19 cellular contexts compared by ENCODE assay signal in genomic region chr12:94595152-94595551, GRCh38.
"Had no signal": no experiment of that assay in that cellular context is flagged by ENCODE, and none has a peak within 500 bp of the region (broad histone marks: within the 10 kb centered on the region; RNA-seq: fewer than 3 reads in every experiment).

No MANE protein-coding gene starts in this region.

- H3K4me3 ChIP-seq: ascending aorta, colonic mucosa, gastroesophageal sphincter, neural progenitor cell, ovary, right atrium auricular region, tibial nerve had no signal

- H3K36me3 ChIP-seq: ascending aorta, colonic mucosa, gastroesophageal sphincter, neural progenitor cell, ovary, right atrium auricular region, tibial nerve, WERI-Rb-1 had no signal

- H3K27ac ChIP-seq: colonic mucosa, neural progenitor cell, WERI-Rb-1 had no signal

- H3K9ac ChIP-seq: neural progenitor cell had no signal

- H3K27me3 ChIP-seq: ascending aorta, colonic mucosa, gastroesophageal sphincter, ovary, right atrium auricular region, tibial nerve had no signal

- H3K27ac Mint-ChIP-seq: activated CD8-positive, alpha-beta T cell treated with anti-CD3 and anti-CD28 coated beads for 36 hours; activated naive CD8-positive, alpha-beta T cell treated with anti-CD3 and anti-CD28 coated beads, Interleukin-2, amount 50 U/mL, for 24 hours; activated T-helper 1 cell treated with anti-CD3 and anti-CD28 coated beads, Interleukin-12 subunit alpha, Interleukin-12 subunit beta, Interleukin-2, Interleukin-4 antibody, amounts not matched to agents 30 ng/mL and 10 ng/mL and 1 ng/mL, durations not matched to agents 14 hours and 24 hours and 36 hours; neural progenitor cell; stimulated activated memory B cell treated with anti-CD40 and anti-IgM and Interleukin-4, amounts not matched to agents 10 μg/mL and 1 μg/mL and 100 μg/mL, for 72 hours had no signal

- H3K4me1 ChIP-seq: ascending aorta, colonic mucosa had no signal

- ATAC-seq: activated CD8-positive, alpha-beta T cell treated with anti-CD3 and anti-CD28 coated beads for 36 hours; activated naive CD8-positive, alpha-beta T cell treated with anti-CD3 and anti-CD28 coated beads, Interleukin-2, amount 50 U/mL, for 24 hours; gastroesophageal sphincter; stimulated activated memory B cell treated with anti-CD40 and anti-IgM and Interleukin-4, amounts not matched to agents 10 μg/mL and 1 μg/mL and 100 μg/mL, for 72 hours had no signal

- H3K4me1 Mint-ChIP-seq: activated naive CD8-positive, alpha-beta T cell treated with anti-CD3 and anti-CD28 coated beads, Interleukin-2, amount 50 U/mL, for 24 hours had no signal

- H3K27me3 Mint-ChIP-seq: stimulated activated memory B cell treated with anti-CD40 and anti-IgM and Interleukin-4, amounts not matched to agents 10 μg/mL and 1 μg/mL and 100 μg/mL, for 72 hours had no signal

- H3K4me3 Mint-ChIP-seq: activated CD8-positive, alpha-beta T cell treated with anti-CD3 and anti-CD28 coated beads for 36 hours; activated naive CD8-positive, alpha-beta T cell treated with anti-CD3 and anti-CD28 coated beads, Interleukin-2, amount 50 U/mL, for 24 hours; activated T-helper 1 cell treated with anti-CD3 and anti-CD28 coated beads, Interleukin-12 subunit alpha, Interleukin-12 subunit beta, Interleukin-2, Interleukin-4 antibody, amounts not matched to agents 30 ng/mL and 10 ng/mL and 1 ng/mL, durations not matched to agents 14 hours and 24 hours and 36 hours; neural progenitor cell; stimulated activated memory B cell treated with anti-CD40 and anti-IgM and Interleukin-4, amounts not matched to agents 10 μg/mL and 1 μg/mL and 100 μg/mL, for 72 hours had no signal

- DNase-seq: activated CD4-positive, alpha-beta T cell treated with anti-CD3 and anti-CD28 coated beads for 4 hours; activated CD8-positive, alpha-beta memory T cell treated with anti-CD3 and anti-CD28 coated beads, Interleukin-2, amount 50 U/mL, for 4 hours; activated CD8-positive, alpha-beta T cell treated with anti-CD3 and anti-CD28 coated beads for 36 hours; activated naive CD4-positive, alpha-beta T cell treated with Interleukin-2 at 50 U/mL for 16 hours; activated naive CD8-positive, alpha-beta T cell treated with anti-CD3 and anti-CD28 coated beads, Interleukin-2, amount 50 U/mL, for 24 hours; caudate nucleus; colonic mucosa; effector CD4-positive, alpha-beta T cell; kidney glomerular epithelial cell; ovary; T-helper 9 cell; WERI-Rb-1 had no signal

- H3K9me3 Mint-ChIP-seq: activated CD8-positive, alpha-beta T cell treated with anti-CD3 and anti-CD28 coated beads for 36 hours; activated naive CD8-positive, alpha-beta T cell treated with anti-CD3 and anti-CD28 coated beads, Interleukin-2, amount 50 U/mL, for 24 hours; activated T-helper 1 cell treated with anti-CD3 and anti-CD28 coated beads, Interleukin-12 subunit alpha, Interleukin-12 subunit beta, Interleukin-2, Interleukin-4 antibody, amounts not matched to agents 30 ng/mL and 10 ng/mL and 1 ng/mL, durations not matched to agents 14 hours and 24 hours and 36 hours; neural progenitor cell; stimulated activated memory B cell treated with anti-CD40 and anti-IgM and Interleukin-4, amounts not matched to agents 10 μg/mL and 1 μg/mL and 100 μg/mL, for 72 hours had no signal

- H3K36me3 Mint-ChIP-seq: neural progenitor cell had no signal

- H3K9me3 ChIP-seq: ascending aorta, colonic mucosa, gastroesophageal sphincter, ovary, right atrium auricular region, tibial nerve had no signal
